1 cellular context compared by ENCODE assay signal in genomic region chr16:74332469-74332868, GRCh38. TPM values are rescaled to one million over a fixed set of nuclear protein-coding genes. Genes with fewer than 3 reads are reported as not detected.
"Had no signal": no experiment of that assay in that cellular context is flagged by ENCODE, and none has a peak within 500 bp of the region (broad histone marks: within the 10 kb centered on the region; RNA-seq: fewer than 3 reads in every experiment).

No MANE protein-coding gene starts in this region.

RNA-seq across cellular contexts. Expression of gene NPIPB15, which starts 43.6 kb away (rescaled TPM):
- total RNA-seq: G401 had no signal
